ENCODE assay signal across 12 cellular contexts in the genomic region with DNA sequence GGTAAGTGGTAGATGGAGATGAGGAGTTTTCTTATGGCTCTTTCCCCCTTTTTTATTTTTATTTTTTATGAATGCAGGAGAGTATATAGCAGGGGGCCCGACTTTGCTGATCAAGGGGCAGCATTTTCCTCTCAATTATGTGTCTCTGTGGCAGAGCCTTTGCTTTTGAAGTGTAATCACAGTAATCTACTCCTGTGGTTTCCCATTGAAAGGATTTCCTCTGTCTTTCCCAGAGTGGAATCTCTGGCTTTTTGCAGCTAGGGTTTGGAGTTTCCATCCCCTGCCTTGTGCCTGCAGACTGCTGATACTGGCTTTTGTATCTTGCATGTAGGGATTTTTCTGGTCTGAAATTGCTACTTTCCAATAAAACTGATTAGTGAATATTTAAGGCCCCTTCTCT. TPM values are rescaled to one million over a fixed set of nuclear protein-coding genes. Genes with fewer than 3 reads are reported as not detected.
DNase-seq lines count a peak whose midpoint lies in the region; ATAC-seq and TF ChIP-seq lines count a peak whose summit lies in the region.
"Had no signal": no experiment of that assay in that cellular context is flagged by ENCODE, and none has a peak within 500 bp of the region (broad histone marks: within the 10 kb centered on the region; RNA-seq: fewer than 3 reads in every experiment).

No MANE protein-coding gene starts in this region.

- BruUV-seq in HCT116 (replicated peaks; lab: Mats Ljungman, UMichigan): no TSS peak

- CTCF ChIA-PET in HCT116 (lab: Charles Lee): no interaction called here

- ATAC-seq in HCT116 (no peak), GM21515 (IDR thresholded peaks at IDR 0.05; ENCODE audit: unreplicated experiment) (no peak), HG03139 (IDR thresholded peaks at IDR 0.05; ENCODE audit: unreplicated experiment) (no peak)

- TF ChIP-seq CTCF in CD14-positive monocyte (IDR thresholded peaks at IDR 0.05) (no peak), HCT116 (IDR thresholded peaks at IDR 0.05 in 2 of 3, conservative IDR thresholded peaks at IDR 0.05 in 1 of 3; ENCODE audit: borderline replicate concordance in 1 of 3, insufficient read depth in 1 of 3, low read depth in 2 of 3, low read length in 2 of 3) (no peak), mesothelial cell of epicardium (IDR thresholded peaks at IDR 0.05; ENCODE audit: unreplicated experiment) (no peak)

- H3K4me1 ChIP-seq in HCT116 (ENCODE audit: control insufficient read depth in 1 of 2, insufficient read depth in 2 of 2, low read length in 2 of 2): peaks cover 42 to 66% of the 10 kb centered on the region in 2 experiments

- H3K27me3 Mint-ChIP-seq in CD14-positive monocyte (ENCODE audit: low read depth in 3 of 3): no peaks in the 10 kb centered on the region
- H3K27me3 Mint-ChIP-seq in mesothelial cell of epicardium (ENCODE audit: low read depth): no peaks in the 10 kb centered on the region

- intact Hi-C loops in CD14-positive monocyte (cut with micrococcal nuclease): no loop called here
- intact Hi-C loops in HCT116 (cut with micrococcal nuclease): loop anchor here (5.0 kb wide), 1 partner anchor 47 kb away; no protein-coding TSS in a partner anchor

- peaks cover 5 to 6% of the 10 kb centered on the region in 2 experiments for H3K36me3 ChIP-seq in HCT116 (ENCODE audit: control insufficient read depth in 1 of 2, insufficient read depth in 2 of 2, low read length in 2 of 2)

- no peaks in the 10 kb centered on the region for H3K27me3 ChIP-seq in HCT116 (ENCODE audit: insufficient read depth, low read length)

- no peak overlapping the region for H3K4me3 ChIP-seq in HCT116 (replicated peaks in 1 of 2; ENCODE audit: low read depth in 1 of 2, low read length in 2 of 2)
- H3K4me3 ChIP-seq: lung had no signal

- peak overlapping the region in 4 of 7 donors; percentile 48 to 84 (median 60) for H3K27ac Mint-ChIP-seq in CD14-positive monocyte
- peak overlapping the region; percentile 97 for H3K27ac Mint-ChIP-seq in mesothelial cell of epicardium

- peaks cover 12 to 15% of the 10 kb centered on the region in 2 donors for H3K36me3 Mint-ChIP-seq in CD14-positive monocyte
- H3K36me3 Mint-ChIP-seq in mesothelial cell of epicardium: peaks cover 5% of the 10 kb centered on the region

- POLR2A ChIA-PET in HCT116 (lab: Charles Lee): no interaction called here

- no peak for TF ChIP-seq RAD21 in HCT116 (IDR thresholded peaks at IDR 0.05; ENCODE audit: low read depth)

- H3K4me1 Mint-ChIP-seq in CD14-positive monocyte (peaks cover 64% of the 10 kb centered on the region), mesothelial cell of epicardium (peaks cover 72% of the 10 kb centered on the region)

- H2AFZ ChIP-seq in HCT116 (ENCODE audit: low read depth, low read length, poor library complexity, severe bottlenecking): no peak overlapping the region

- H3K9me3 ChIP-seq in HCT116 (ENCODE audit: control insufficient read depth in 1 of 2, insufficient read depth in 1 of 2, low read depth in 1 of 2, low read length in 2 of 2): no peaks in the 10 kb centered on the region

- H3K79me2 ChIP-seq in HCT116 (ENCODE audit: insufficient read depth, low read length): peaks cover 99% of the 10 kb centered on the region

- H3K4me2 ChIP-seq in HCT116 (ENCODE audit: low read length): peak overlapping the region; percentile 31; the same call in 1 of the 2 replicates

- H3K9ac ChIP-seq in HCT116 (ENCODE audit: low read length): no peak overlapping the region

- no peak overlapping the region for H3K4me3 Mint-ChIP-seq in CD14-positive monocyte
- no peak overlapping the region for H3K4me3 Mint-ChIP-seq in mesothelial cell of epicardium

- RAD21 ChIA-PET in HCT116 (lab: Charles Lee; ENCODE audit: low non-redundant PET in 1 of 2, low total read pairs in 2 of 2, uncharacterized antibody in 2 of 2, unreplicated experiment in 2 of 2): no interaction called here

- H3K9me2 ChIP-seq in HCT116 (ENCODE audit: insufficient read depth): no peaks in the 10 kb centered on the region

- in situ Hi-C loops in G401 (cut with HindIII; ENCODE audit: low sequenced_read_pairs): no loop called here

- peaks cover 27% of the 10 kb centered on the region; the same call in 1 of the 2 replicates for H4K20me1 ChIP-seq in HCT116 (ENCODE audit: insufficient read depth)

- no peak for TF ChIP-seq POLR2A in HCT116 (IDR thresholded peaks at IDR 0.05; ENCODE audit: borderline replicate concordance, extremely low read depth, insufficient read depth, insufficient read length)

- H3K9me3 Mint-ChIP-seq in CD14-positive monocyte: no peaks in the 10 kb centered on the region
- no peaks in the 10 kb centered on the region for H3K9me3 Mint-ChIP-seq in mesothelial cell of epicardium

- DNase-seq in CD14-positive monocyte (ENCODE audit: low spot score) (no peak), HCT116 (ENCODE audit: low read depth, low spot score) (no peak), astrocyte of the hippocampus (ENCODE audit: low read depth, low spot score) (peak; percentile 53), mesothelial cell of epicardium (ENCODE audit: low spot score in 2 of 2, unreplicated experiment in 2 of 2) (no peak), G401 (ENCODE audit: low spot score) (no peak), NCI-H345 treated with DMSO at 0.1 percent for 48 hours (lab: John Stamatoyannopoulos, UW; ENCODE audit: unreplicated experiment) (no peak)
- DNase-seq: IMR-90; NCI-H146; stimulated activated CD4-positive, alpha-beta T cell treated with anti-CD3 and anti-CD28 coated beads, Interleukin-4, amount 100 ng/mL, for 1 hour had no signal

- no peak overlapping the region for H3K27ac ChIP-seq in HCT116 (ENCODE audit: low read depth, low read length)

TF ChIP-seq in HCT116, 20 proteins besides CTCF, POLR2A, EP300 and RAD21:
- TF ChIP-seq EGR1 (IDR thresholded peaks at IDR 0.05; ENCODE audit: low read depth): no peak

RNA-seq across cellular contexts. Expression of gene ARID1A, which starts 29.1 kb away (rescaled TPM):
- polyA plus RNA-seq in CD14-positive monocyte: 1 to 10 TPM; 6.6 to 9.5 TPM
- total RNA-seq in HCT116 (2021; ENCODE audit: unreplicated experiment) (62.8 TPM), mesothelial cell of epicardium (144 to 160 TPM (median 149 TPM) in 3 replicates)
- 55.1 and 56.3 TPM in 2 replicates for polyA plus RNA-seq in HCT116 (2012)
- total RNA-seq in G401 (2014; rRNA removed; shearing (Covaris generic)): 14.3 and 21.5 TPM in 2 replicates
